2 cellular contexts compared by ENCODE assay signal in genomic region chr7:99132922-99133321, GRCh38.
TF ChIP-seq lines count a peak whose summit lies in the region.

No MANE protein-coding gene starts in this region.

TF ChIP-seq in A549, 52 proteins besides CTCF, POLR2A, EP300 and RAD21 (continued from another document):
- TF ChIP-seq ZC3H11A (IDR thresholded peaks at IDR 0.05), result no peak
- TF ChIP-seq ZNF302 (CRISPR knock-in tag; IDR thresholded peaks at IDR 0.05), result no peak
- no peak for TF ChIP-seq SREBF2 (IDR thresholded peaks at IDR 0.05)

TF ChIP-seq in HepG2, 621 proteins besides CTCF, POLR2A, EP300 and RAD21 (continued from another document):
- TF ChIP-seq, protein P1, sequence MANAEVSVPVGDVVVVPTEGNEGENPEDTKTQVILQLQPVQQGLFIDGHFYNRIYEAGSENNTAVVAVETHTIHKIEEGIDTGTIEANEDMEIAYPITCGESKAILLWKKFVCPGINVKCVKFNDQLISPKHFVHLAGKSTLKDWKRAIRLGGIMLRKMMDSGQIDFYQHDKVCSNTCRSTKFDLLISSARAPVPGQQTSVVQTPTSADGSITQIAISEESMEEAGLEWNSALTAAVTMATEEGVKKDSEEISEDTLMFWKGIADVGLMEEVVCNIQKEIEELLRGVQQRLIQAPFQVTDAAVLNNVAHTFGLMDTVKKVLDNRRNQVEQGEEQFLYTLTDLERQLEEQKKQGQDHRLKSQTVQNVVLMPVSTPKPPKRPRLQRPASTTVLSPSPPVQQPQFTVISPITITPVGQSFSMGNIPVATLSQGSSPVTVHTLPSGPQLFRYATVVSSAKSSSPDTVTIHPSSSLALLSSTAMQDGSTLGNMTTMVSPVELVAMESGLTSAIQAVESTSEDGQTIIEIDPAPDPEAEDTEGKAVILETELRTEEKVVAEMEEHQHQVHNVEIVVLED (CRISPR knock-in tag; IDR thresholded peaks at IDR 0.05; ENCODE audit: borderline replicate concordance), result no peak
- TF ChIP-seq REPIN1 (CRISPR knock-in tag; IDR thresholded peaks at IDR 0.05; ENCODE audit: borderline replicate concordance, low read depth), result no peak
- TF ChIP-seq SMAD3 (CRISPR knock-in tag; IDR thresholded peaks at IDR 0.05), result no peak
- TF ChIP-seq ZNF878 (CRISPR knock-in tag; IDR thresholded peaks at IDR 0.05), result no peak
- TF ChIP-seq ZNF615 (CRISPR knock-in tag; IDR thresholded peaks at IDR 0.05; ENCODE audit: borderline replicate concordance), result no peak
- no peak for TF ChIP-seq ZNF24 (IDR thresholded peaks at IDR 0.05)
- TF ChIP-seq, protein P2, sequence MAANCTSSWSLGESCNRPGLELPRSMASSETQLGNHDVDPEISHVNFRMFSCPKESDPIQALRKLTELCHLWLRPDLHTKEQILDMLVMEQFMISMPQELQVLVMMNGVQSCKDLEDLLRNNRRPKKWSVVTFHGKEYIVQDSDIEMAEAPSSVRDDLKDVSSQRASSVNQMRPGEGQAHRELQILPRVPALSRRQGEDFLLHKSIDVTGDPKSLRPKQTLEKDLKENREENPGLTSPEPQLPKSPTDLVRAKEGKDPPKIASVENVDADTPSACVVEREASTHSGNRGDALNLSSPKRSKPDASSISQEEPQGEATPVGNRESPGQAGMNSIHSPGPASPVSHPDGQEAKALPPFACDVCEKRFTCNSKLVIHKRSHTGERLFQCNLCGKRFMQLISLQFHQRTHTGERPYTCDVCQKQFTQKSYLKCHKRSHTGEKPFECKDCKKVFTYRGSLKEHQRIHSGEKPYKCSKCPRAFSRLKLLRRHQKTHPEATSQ (CRISPR knock-in tag; IDR thresholded peaks at IDR 0.05; ENCODE audit: borderline replicate concordance), result no peak
